Comparison of ENCODE assay signal across 1 cellular context in genomic region chr11:110069158-110069737, GRCh38.
TF ChIP-seq lines count a peak whose summit lies in the region.

No MANE protein-coding gene starts in this region.

TF ChIP-seq in WTC11, 78 proteins besides CTCF, POLR2A, EP300 and RAD21 (continued from another document):
- no peak for TF ChIP-seq ARID4B (CRISPR knock-in tag; IDR thresholded peaks at IDR 0.05; ENCODE audit: borderline replicate concordance)
- no peak for TF ChIP-seq HMGXB4 (CRISPR knock-in tag; IDR thresholded peaks at IDR 0.05)
- no peak for TF ChIP-seq ATF6 (CRISPR knock-in tag; IDR thresholded peaks at IDR 0.05)
- no peak for TF ChIP-seq RORB (CRISPR knock-in tag; IDR thresholded peaks at IDR 0.05)
- no peak for TF ChIP-seq NFATC4 (CRISPR knock-in tag; IDR thresholded peaks at IDR 0.05)
- no peak for TF ChIP-seq CBFB (CRISPR knock-in tag; IDR thresholded peaks at IDR 0.05; ENCODE audit: low read depth)
- no peak for TF ChIP-seq E2F1 (CRISPR knock-in tag; IDR thresholded peaks at IDR 0.05)
- TF ChIP-seq MAX (CRISPR knock-in tag; IDR thresholded peaks at IDR 0.05) = no peak
- TF ChIP-seq ESRRA (CRISPR knock-in tag; IDR thresholded peaks at IDR 0.05; ENCODE audit: borderline replicate concordance) = no peak
- no peak for TF ChIP-seq SMAD3 (CRISPR knock-in tag; IDR thresholded peaks at IDR 0.05; ENCODE audit: borderline replicate concordance)
- TF ChIP-seq NR1H2 (CRISPR knock-in tag; IDR thresholded peaks at IDR 0.05) = no peak
- TF ChIP-seq ETV6 (CRISPR knock-in tag; IDR thresholded peaks at IDR 0.05) = no peak
- no peak for TF ChIP-seq MYBL2 (CRISPR knock-in tag; IDR thresholded peaks at IDR 0.05)
- TF ChIP-seq NR3C1 (CRISPR knock-in tag; conservative IDR thresholded peaks at IDR 0.05; ENCODE audit: low read depth) = no peak
- TF ChIP-seq ZNF512 (CRISPR knock-in tag; IDR thresholded peaks at IDR 0.05; ENCODE audit: borderline replicate concordance) = no peak
- TF ChIP-seq CREM (CRISPR knock-in tag; IDR thresholded peaks at IDR 0.05) = no peak
